ENCODE assay signal across 25 cellular contexts in genomic region chr2:98014379-98014778, GRCh38.
"Had no signal": no experiment of that assay in that cellular context is flagged by ENCODE, and none has a peak within 500 bp of the region (broad histone marks: within the 10 kb centered on the region; RNA-seq: fewer than 3 reads in every experiment).

No MANE protein-coding gene starts in this region.

- H3K4me1 ChIP-seq: breast epithelium, esophagus squamous epithelium, neural progenitor cell, suprapubic skin, tibial artery, upper lobe of right lung had no signal

- H3K4me2 ChIP-seq: neural progenitor cell had no signal

- H3K9ac ChIP-seq: neural progenitor cell had no signal

- H3K9me3 ChIP-seq: esophagus squamous epithelium, heart right ventricle, suprapubic skin, tibial artery, upper lobe of right lung had no signal

- H3K27ac Mint-ChIP-seq: natural killer cell, neural progenitor cell had no signal

- H3K36me3 ChIP-seq: breast epithelium, esophagus squamous epithelium, heart right ventricle, neural progenitor cell, suprapubic skin, tibial artery, upper lobe of right lung had no signal

- H3K27me3 ChIP-seq: breast epithelium, esophagus squamous epithelium, heart right ventricle, neural progenitor cell, suprapubic skin, tibial artery had no signal

- H3K36me3 Mint-ChIP-seq: natural killer cell, neural progenitor cell had no signal

- H3K4me1 Mint-ChIP-seq: natural killer cell, neural progenitor cell had no signal

- H3K27ac ChIP-seq: breast epithelium, epithelial cell of prostate, esophagus squamous epithelium, heart right ventricle, neural progenitor cell, suprapubic skin, tibial artery, upper lobe of right lung had no signal

- ATAC-seq: heart right ventricle, natural killer cell, right cardiac atrium, upper lobe of right lung had no signal

- DNase-seq: activated CD8-positive, alpha-beta memory T cell treated with anti-CD3 and anti-CD28 coated beads, Interleukin-2, amount 50 U/mL, for 4 hours; activated gamma-delta T cell treated with Interleukin-2 at 50 U/mL for 16 hours; activated naive CD4-positive, alpha-beta T cell treated with anti-CD3 and anti-CD28 coated beads, Interleukin-2, amount 50 U/mL, for 16 hours; activated T-cell treated with anti-CD3 and anti-CD28 coated beads, Interleukin-2, amount 50 U/mL, for 1 hour; central memory CD4-positive, alpha-beta T cell; effector CD4-positive, alpha-beta T cell; esophagus squamous epithelium; foreskin melanocyte; heart right ventricle; mesenchymal stem cell; natural killer cell; posterior cingulate gyrus; right cardiac atrium; stimulated activated CD4-positive, alpha-beta T cell treated with anti-CD3 and anti-CD28 coated beads, Interleukin-12 subunit alpha, Interleukin-12 subunit beta, amount 100 ng/mL, for 4 hours; stimulated activated CD4-positive, alpha-beta T cell treated with anti-CD3 and anti-CD28 coated beads, Interleukin-4, amount 100 ng/mL, for 1 hour; T-helper 1 cell; tibial artery; upper lobe of right lung had no signal

- H3K4me3 ChIP-seq: esophagus squamous epithelium, heart right ventricle, neural progenitor cell, suprapubic skin, tibial artery, upper lobe of right lung had no signal

- H3K4me3 Mint-ChIP-seq: dendritic cell treated with granulocyte-macrophage colony-stimulating factor and Interleukin-4, amounts not matched to agents 40 ng/mL and 50 ng/mL, for 4 days; natural killer cell; neural progenitor cell had no signal

- H3K9me3 Mint-ChIP-seq: activated CD4-positive, alpha-beta memory T cell treated with anti-CD3 and anti-CD28 coated beads for 36 hours; activated T-helper 1 cell treated with anti-CD3 and anti-CD28 coated beads, Interleukin-12 subunit alpha, Interleukin-12 subunit beta, Interleukin-2, Interleukin-4 antibody, amounts not matched to agents 30 ng/mL and 10 ng/mL and 1 ng/mL, durations not matched to agents 14 hours and 24 hours and 36 hours; dendritic cell treated with granulocyte-macrophage colony-stimulating factor and Interleukin-4, amounts not matched to agents 40 ng/mL and 50 ng/mL, for 4 days; natural killer cell had no signal
